ENCODE assay signal across 8 cellular contexts in the genomic region with DNA sequence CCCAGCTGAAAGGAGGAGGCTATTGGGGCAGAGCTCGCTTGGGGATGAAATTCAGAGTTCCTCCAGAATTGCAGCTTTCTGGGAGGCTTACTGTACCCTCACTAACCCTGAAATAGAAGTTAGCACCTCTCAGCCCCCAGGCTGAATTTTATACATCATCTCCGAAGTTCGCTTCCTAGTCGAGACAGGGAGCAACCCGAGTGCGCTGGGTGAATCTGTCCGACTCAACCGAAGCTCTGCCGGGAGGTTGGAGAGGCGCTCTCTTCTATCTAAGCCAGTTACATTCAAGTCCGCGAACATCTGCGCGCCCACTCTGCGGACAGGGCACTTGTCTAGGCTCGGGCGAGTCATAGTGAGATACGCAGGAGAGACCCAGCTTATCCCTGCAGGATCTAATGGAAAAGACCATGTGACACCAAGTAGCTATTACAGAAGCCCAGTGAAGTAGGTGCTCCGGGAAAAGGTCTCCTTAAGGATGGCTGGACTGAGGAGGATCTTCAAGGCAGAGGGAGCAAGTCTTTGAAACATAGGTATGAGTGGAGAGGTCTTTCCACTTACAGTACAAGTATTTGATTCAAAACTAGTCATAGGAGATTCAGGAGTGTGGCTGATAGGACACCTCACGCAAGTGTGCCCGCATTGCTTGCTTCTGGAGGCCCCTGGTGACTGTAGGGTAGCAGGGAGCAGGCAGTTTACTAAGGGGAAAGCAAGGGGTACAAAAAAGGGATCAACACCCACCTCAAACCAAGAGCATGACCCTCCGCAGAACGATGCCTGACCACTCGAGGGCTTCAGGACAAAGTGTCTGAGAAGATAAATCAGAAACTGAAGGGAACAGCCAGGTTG. TPM values are rescaled to one million over a fixed set of nuclear protein-coding genes. Genes with fewer than 3 reads are reported as not detected.
DNase-seq lines count a peak whose midpoint lies in the region; ATAC-seq, FAIRE-seq and TF ChIP-seq lines count a peak whose summit lies in the region.

No MANE protein-coding gene starts in this region.

- H3F3A ChIP-seq in MM.1S (ENCODE audit: insufficient read depth, low read length), result peaks cover 45% of the 10 kb centered on the region

- DNase-seq in DMS53 treated with DMSO at 0.1 percent for 48 hours (lab: John Stamatoyannopoulos, UW; ENCODE audit: unreplicated experiment), result peak; percentile 65
- DNase-seq in MM.1S, result peak; percentile 22
- DNase-seq in activated naive CD4-positive, alpha-beta T cell treated with anti-CD3 and anti-CD28 coated beads, Interleukin-2, amount 50 U/mL, for 16 hours, result peak; percentile 41
- DNase-seq in keratinocyte (ENCODE audit: low read depth, low spot score), result no peak
- DNase-seq in tibial artery, result no peak

- no peaks in the 10 kb centered on the region for H3K36me3 ChIP-seq in MM.1S (replicated peaks; ENCODE audit: insufficient read depth, low read length)
- H3K36me3 ChIP-seq in keratinocyte (ENCODE audit: control insufficient read depth in 2 of 2, extremely low read depth in 1 of 2, insufficient read depth in 2 of 2, low read length in 2 of 2), result no peaks in the 10 kb centered on the region
- no peaks in the 10 kb centered on the region for H3K36me3 ChIP-seq in tibial artery

- H4K20me1 ChIP-seq in MM.1S (ENCODE audit: insufficient read depth, low read length) (no peaks in the 10 kb centered on the region), keratinocyte (ENCODE audit: control insufficient read depth, extremely low read depth, insufficient read depth, low read length) (peaks cover 4% of the 10 kb centered on the region)

- H3K4me3 ChIP-seq in MM.1S (ENCODE audit: low read length) (peak overlapping the region; percentile 84), keratinocyte (ENCODE audit: control insufficient read depth in 2 of 3, extremely low read depth in 1 of 3, insufficient read depth in 2 of 3, low read depth in 1 of 3, low read length in 3 of 3) (peak overlapping the region; percentile 1 to 93 (median 78)), tibial artery (peak overlapping the region; percentile 56 to 70)

- dilution Hi-C loops in keratinocyte (cut with MboI; ENCODE audit: extremely low pct_ligation_motif_present, low sequenced_read_pairs), result no loop called here

- H3K4me1 ChIP-seq in MM.1S (ENCODE audit: low read length) (peaks cover 25% of the 10 kb centered on the region), keratinocyte (ENCODE audit: control insufficient read depth, extremely low read depth, insufficient read depth, low read length) (peaks cover 42% of the 10 kb centered on the region), tibial artery (peaks cover 0 to 75% (median 63%) of the 10 kb centered on the region in 4 donors)

- peaks cover 3% of the 10 kb centered on the region for H3K9me1 ChIP-seq in keratinocyte (ENCODE audit: control insufficient read depth, extremely low read depth, insufficient read depth, low read length)

- H3K4me2 ChIP-seq in MM.1S (ENCODE audit: low read depth, low read length), result peak overlapping the region; percentile 100
- peak overlapping the region; percentile 92 for H3K4me2 ChIP-seq in keratinocyte (ENCODE audit: control insufficient read depth, extremely low read depth, insufficient read depth, low read depth, low read length)

- no peak for ATAC-seq in GM18868 (IDR thresholded peaks at IDR 0.05; ENCODE audit: unreplicated experiment)
- ATAC-seq in GM21423 (IDR thresholded peaks at IDR 0.05; ENCODE audit: unreplicated experiment), result no peak
- no peak for ATAC-seq in HG03520 (IDR thresholded peaks at IDR 0.05; ENCODE audit: unreplicated experiment)

- no peak overlapping the region for H3K27ac ChIP-seq in MM.1S (ENCODE audit: low read length)
- H3K27ac ChIP-seq in keratinocyte (ENCODE audit: control insufficient read depth, insufficient read depth, low read length), result no peak overlapping the region
- peak overlapping the region in 1 of 2 donors; percentile 24 for H3K27ac ChIP-seq in tibial artery

- H3K79me2 ChIP-seq in MM.1S (ENCODE audit: low read length), result no peaks in the 10 kb centered on the region
- no peaks in the 10 kb centered on the region for H3K79me2 ChIP-seq in keratinocyte (ENCODE audit: control insufficient read depth, insufficient read depth, low read length)

- intact Hi-C loops in tibial artery (cut with DNase I; ENCODE audit: low total_unique reads), result loop anchor here (5.0 kb wide), 1 partner anchor 38 kb away; a partner anchor contains a TSS

- H3K9me2 ChIP-seq in MM.1S (replicated peaks; ENCODE audit: insufficient read depth, low read length), result no peaks in the 10 kb centered on the region

- no peaks in the 10 kb centered on the region for H3K9me3 ChIP-seq in MM.1S (replicated peaks; ENCODE audit: insufficient read depth, low read length)
- H3K9me3 ChIP-seq in keratinocyte (ENCODE audit: control insufficient read depth, low read depth, low read length), result no peaks in the 10 kb centered on the region
- H3K9me3 ChIP-seq in tibial artery, result no peaks in the 10 kb centered on the region

- no peak for FAIRE-seq in keratinocyte (lab: Jason Lieb, UNC)

- H3K27me3 ChIP-seq in MM.1S (replicated peaks; ENCODE audit: insufficient read depth, low read length), result peaks cover 40% of the 10 kb centered on the region
- H3K27me3 ChIP-seq in keratinocyte (ENCODE audit: control insufficient read depth, extremely low read depth, insufficient read depth, low read length), result peaks cover 26% of the 10 kb centered on the region
- peaks cover 0 to 7% of the 10 kb centered on the region in 2 donors for H3K27me3 ChIP-seq in tibial artery

- H2AFZ ChIP-seq in MM.1S (ENCODE audit: low read length) (no peak overlapping the region), keratinocyte (ENCODE audit: control insufficient read depth, low read length) (peak overlapping the region; percentile 30)

- H3K9ac ChIP-seq in MM.1S (ENCODE audit: low read length) (peak overlapping the region; percentile 5; the same call in 1 of the 2 replicates), keratinocyte (ENCODE audit: control insufficient read depth, extremely low read depth, insufficient read depth, low read length) (peak overlapping the region; percentile 44)

- TF ChIP-seq CTCF in MM.1S (IDR thresholded peaks at IDR 0.05; ENCODE audit: low read length) (no peak), keratinocyte (optimal IDR thresholded peaks at IDR 0.05 in 1 of 3, IDR thresholded peaks at IDR 0.05 in 1 of 3, conservative IDR thresholded peaks at IDR 0.05 in 1 of 3; ENCODE audit: extremely low read depth in 1 of 3, insufficient read depth in 2 of 3, low read length in 3 of 3) (no peak), tibial artery (IDR thresholded peaks at IDR 0.05) (no peak)

RNA-seq across cellular contexts. Expression of a gene that starts 0.7 kb away (rescaled TPM):
- polyA plus RNA-seq in keratinocyte, result 0.05 to 0.33 TPM (median 0.16 TPM) in 3 replicates
- 0.60 TPM for polyA plus RNA-seq in keratinocyte (2011; ENCODE audit: low read depth)
- 0.97 TPM in 1 of 2 replicates, not detected in the other for polyA plus RNA-seq in keratinocyte (2011; cell fraction: cytosol; rRNA removed)
- polyA plus RNA-seq in keratinocyte (2011; cell fraction: nucleus; rRNA removed), result 0.42 and 1.5 TPM in 2 replicates
- 0.81 and 1.1 TPM in 2 replicates for polyA plus RNA-seq in keratinocyte (2012; ENCODE audit: low replicate concordance)
- not detected in 3 replicates for polyA minus RNA-seq in keratinocyte
- 4.2 TPM for polyA minus RNA-seq in keratinocyte (2011; cell fraction: cytosol; rRNA and poly(A)+ RNA removed)
- 1.1 TPM in 1 of 2 replicates, not detected in the other for polyA minus RNA-seq in keratinocyte (2011; cell fraction: nucleus; rRNA and poly(A)+ RNA removed)

RNA-seq across cellular contexts. Expression of a gene that starts 6.3 kb away (rescaled TPM):
- 2.0 to 4.6 TPM (median 2.7 TPM) in 3 replicates for polyA plus RNA-seq in keratinocyte
- polyA plus RNA-seq in keratinocyte (2011; ENCODE audit: low read depth), result 19.2 TPM
- polyA plus RNA-seq in keratinocyte (2011; cell fraction: cytosol; rRNA removed), result 2.9 and 3.2 TPM in 2 replicates
- polyA plus RNA-seq in keratinocyte (2011; cell fraction: nucleus; rRNA removed), result 7.7 and 9.8 TPM in 2 replicates
- 4.2 and 50.4 TPM in 2 replicates for polyA plus RNA-seq in keratinocyte (2012; ENCODE audit: low replicate concordance)
- polyA minus RNA-seq in keratinocyte, result 2.1 to 5.5 TPM (median 2.3 TPM) in 3 replicates
- 1.2 TPM for polyA minus RNA-seq in keratinocyte (2011; cell fraction: cytosol; rRNA and poly(A)+ RNA removed)
- 2.6 and 2.9 TPM in 2 replicates for polyA minus RNA-seq in keratinocyte (2011; cell fraction: nucleus; rRNA and poly(A)+ RNA removed)

RNA-seq across cellular contexts. Expression of a gene that starts 27.6 kb away (rescaled TPM):
- 14.4 to 15.2 TPM (median 15.1 TPM) in 3 replicates for polyA plus RNA-seq in keratinocyte
- polyA plus RNA-seq in keratinocyte (2011; ENCODE audit: low read depth), result 112 TPM
- polyA plus RNA-seq in keratinocyte (2011; cell fraction: cytosol; rRNA removed), result 6.8 and 12.7 TPM in 2 replicates
- polyA plus RNA-seq in keratinocyte (2011; cell fraction: nucleus; rRNA removed), result 50.1 and 90.1 TPM in 2 replicates
- polyA plus RNA-seq in keratinocyte (2012; ENCODE audit: low replicate concordance), result 24.3 and 51.6 TPM in 2 replicates
- 29.9 to 138 TPM (median 46.3 TPM) in 3 replicates for polyA minus RNA-seq in keratinocyte
- polyA minus RNA-seq in keratinocyte (2011; cell fraction: cytosol; rRNA and poly(A)+ RNA removed), result 38.8 TPM
- polyA minus RNA-seq in keratinocyte (2011; cell fraction: nucleus; rRNA and poly(A)+ RNA removed), result 61.0 and 101 TPM in 2 replicates

RNA-seq across cellular contexts. Expression of a gene that starts 37.1 kb away (rescaled TPM):
- 0.43 to 0.75 TPM (median 0.47 TPM) in 3 replicates for polyA plus RNA-seq in keratinocyte
- 98.5 TPM for polyA plus RNA-seq in keratinocyte (2011; ENCODE audit: low read depth)
- polyA plus RNA-seq in keratinocyte (2011; cell fraction: cytosol; rRNA removed), result 0.41 and 0.44 TPM in 2 replicates
- polyA plus RNA-seq in keratinocyte (2011; cell fraction: nucleus; rRNA removed), result 1.9 and 2.0 TPM in 2 replicates
- polyA plus RNA-seq in keratinocyte (2012; ENCODE audit: low replicate concordance), result 0.85 and 126 TPM in 2 replicates
- polyA minus RNA-seq in keratinocyte, result 0.20 to 2.1 TPM (median 1.4 TPM) in 3 replicates
- polyA minus RNA-seq in keratinocyte (2011; cell fraction: cytosol; rRNA and poly(A)+ RNA removed), result not detected
- 1.5 and 1.7 TPM in 2 replicates for polyA minus RNA-seq in keratinocyte (2011; cell fraction: nucleus; rRNA and poly(A)+ RNA removed)

RNA-seq across cellular contexts. Expression of a gene that starts 38.2 kb away (rescaled TPM):
- polyA plus RNA-seq in keratinocyte, result 8.1 to 10.4 TPM (median 9.8 TPM) in 3 replicates
- polyA plus RNA-seq in keratinocyte (2011; ENCODE audit: low read depth), result 4.8 TPM
- 18.2 and 18.5 TPM in 2 replicates for polyA plus RNA-seq in keratinocyte (2011; cell fraction: cytosol; rRNA removed)
- 25.2 and 27.5 TPM in 2 replicates for polyA plus RNA-seq in keratinocyte (2011; cell fraction: nucleus; rRNA removed)
- polyA plus RNA-seq in keratinocyte (2012; ENCODE audit: low replicate concordance), result 17.1 and 41.4 TPM in 2 replicates
- polyA minus RNA-seq in keratinocyte, result 4.3 to 11.4 TPM (median 5.8 TPM) in 3 replicates
- 3.6 TPM for polyA minus RNA-seq in keratinocyte (2011; cell fraction: cytosol; rRNA and poly(A)+ RNA removed)
- polyA minus RNA-seq in keratinocyte (2011; cell fraction: nucleus; rRNA and poly(A)+ RNA removed), result 3.1 and 5.4 TPM in 2 replicates

Comparison
In these comparisons a context has a peak if more than half of its experiments do, and no peak if none do; other contexts are left out.
1. DNase-seq: peak in DMS53 treated with DMSO at 0.1 percent for 48 hours (single experiment), MM.1S (single experiment) and activated naive CD4-positive, alpha-beta T cell treated with anti-CD3 and anti-CD28 coated beads, Interleukin-2, amount 50 U/mL, for 16 hours (single experiment); none in keratinocyte (single experiment) and tibial artery (0 of 2).
2. Peak in every context shown above with its lines, with median percentiles within 50 percentile points of each other: H3K4me3 ChIP-seq.